ENCODE assay signal across 29 cellular contexts in the genomic region with DNA sequence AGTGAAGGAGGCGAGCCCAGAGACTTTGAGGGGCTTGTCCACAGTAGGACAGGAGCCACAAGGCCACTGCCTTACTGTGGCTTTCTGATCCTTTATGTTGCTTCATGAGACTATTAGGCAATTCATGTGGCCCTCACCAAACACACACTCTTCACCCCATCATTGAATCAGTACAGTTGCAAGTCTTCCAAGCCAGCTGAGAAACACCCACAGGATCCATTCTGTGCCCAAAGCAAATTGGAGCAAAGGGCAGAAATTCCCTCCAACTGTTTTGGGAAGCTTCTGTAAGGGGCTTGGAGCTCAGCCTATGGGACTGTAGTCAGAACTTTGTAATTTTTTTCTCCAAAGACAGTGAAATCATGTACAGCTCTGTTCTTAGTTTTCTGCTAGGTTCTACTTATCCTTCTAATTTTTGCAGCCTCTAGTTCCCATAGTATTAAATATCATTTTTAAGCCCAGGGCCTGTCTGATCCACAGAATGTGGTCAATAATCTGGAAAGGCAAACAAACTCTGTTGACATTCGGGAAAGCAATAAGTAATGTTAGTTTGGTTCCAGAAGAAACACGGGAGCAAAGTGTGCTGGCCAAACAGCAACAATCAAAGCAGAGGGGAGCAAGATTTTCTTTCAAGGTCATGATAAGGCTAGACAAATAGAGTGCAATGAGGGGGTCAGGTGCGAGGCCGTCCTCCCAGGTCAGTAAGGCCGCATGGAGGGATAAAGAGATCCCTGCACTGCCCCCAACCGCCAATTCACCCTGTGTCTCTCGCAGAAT. TPM values are rescaled to one million over a fixed set of nuclear protein-coding genes. Genes with fewer than 3 reads are reported as not detected.
DNase-seq lines count a peak whose midpoint lies in the region; ATAC-seq, FAIRE-seq and TF ChIP-seq lines count a peak whose summit lies in the region.
"Had no signal": no experiment of that assay in that cellular context is flagged by ENCODE, and none has a peak within 500 bp of the region (broad histone marks: within the 10 kb centered on the region; RNA-seq: fewer than 3 reads in every experiment).

No MANE protein-coding gene starts in this region.

- no peak overlapping the region; the same call in 1 of the 2 replicates for H3K27ac ChIP-seq in GM12878 (ENCODE audit: control insufficient read depth, insufficient read depth)
- H3K27ac ChIP-seq in neural progenitor cell = no peak overlapping the region
- H3K27ac ChIP-seq in tibial nerve = no peak overlapping the region
- H3K27ac ChIP-seq: A549, HL-60, neutrophil, SJCRH30, thyroid gland had no signal

- intact Hi-C loops in GM12878 (cut with micrococcal nuclease; ENCODE audit: unreplicated experiment) = loop anchor here (1.0 kb wide), 2 partner anchors 12 to 242 kb away; no protein-coding TSS in a partner anchor

- CTCF ChIA-PET in GM12878 (lab: Yijun Ruan, JAX) = no interaction called here

- no peaks in the 10 kb centered on the region; the same call in 2 of the 3 replicates for H3K9me3 ChIP-seq in GM12878 (replicated peaks; ENCODE audit: control insufficient read depth, insufficient read depth, low read length)
- no peaks in the 10 kb centered on the region for H3K9me3 ChIP-seq in neural progenitor cell (ENCODE audit: low read depth)
- H3K9me3 ChIP-seq in tibial nerve = no peaks in the 10 kb centered on the region
- H3K9me3 ChIP-seq: A549, neutrophil, SJCRH30, thyroid gland had no signal

- RAD21 ChIA-PET in GM12878 (lab: Charles Lee; ENCODE audit: unreplicated experiment) = interaction anchor here (0.9 to 3.6 kb wide), 3 partner anchors 8 to 483 kb away, joined by 3 to 35 read pairs (median 3); no protein-coding TSS in a partner anchor

- H2AFZ ChIP-seq in GM12878 (ENCODE audit: control insufficient read depth, low read depth, low read length) = no peak overlapping the region
- no peak overlapping the region for H2AFZ ChIP-seq in neural progenitor cell (replicated peaks)

- H3F3A ChIP-seq in neural progenitor cell (ENCODE audit: low read depth) = no peaks in the 10 kb centered on the region

- in situ Hi-C loops in GM12878 (cut with MboI) = loop anchor here (5.0 kb wide), 2 partner anchors 242 to 738 kb away; no protein-coding TSS in a partner anchor

- H3K79me2 ChIP-seq in GM12878 (ENCODE audit: control insufficient read depth, insufficient read depth, low read length) (no peaks in the 10 kb centered on the region), neural progenitor cell (ENCODE audit: low read depth) (no peaks in the 10 kb centered on the region)

- peaks cover 45% of the 10 kb centered on the region for H3K4me1 Mint-ChIP-seq in activated T-cell treated with anti-CD3 and anti-CD28 coated beads, Interleukin-2, amount 50 U/mL, for 72 hours (ENCODE audit: low read depth)
- H3K4me1 Mint-ChIP-seq in activated T-cell treated with anti-CD3 and anti-CD28 coated beads, Interleukin-2, amount 50 U/mL, for 4 hours (ENCODE audit: low read depth) = no peaks in the 10 kb centered on the region
- peaks cover 27% of the 10 kb centered on the region for H3K4me1 Mint-ChIP-seq in neural progenitor cell
- H3K4me1 Mint-ChIP-seq: CD4-positive, alpha-beta memory T cell; endodermal cell had no signal

- peak overlapping the region; percentile 31 to 66 for H3K4me3 Mint-ChIP-seq in activated T-cell treated with anti-CD3 and anti-CD28 coated beads, Interleukin-2, amount 50 U/mL, for 72 hours
- no peak overlapping the region for H3K4me3 Mint-ChIP-seq in activated T-cell treated with anti-CD3 and anti-CD28 coated beads, Interleukin-2, amount 50 U/mL, for 4 hours
- H3K4me3 Mint-ChIP-seq in neural progenitor cell = no peak overlapping the region
- H3K4me3 Mint-ChIP-seq: activated B cell treated with CpG ODN at 0.5 μM for 24 hours; activated CD4-positive, alpha-beta T cell treated with anti-CD3 and anti-CD28 coated beads, Interleukin-2, amount 10 ng/mL, durations not matched to agents 7 days and 5 days; activated CD8-positive, alpha-beta memory T cell treated with anti-CD3 and anti-CD28 coated beads, Interleukin-2, amount 10 ng/mL, durations not matched to agents 7 days and 5 days; CD4-positive, alpha-beta memory T cell; dendritic cell treated with granulocyte-macrophage colony-stimulating factor and Interleukin-4, amounts not matched to agents 40 ng/mL and 50 ng/mL, for 4 days; endodermal cell; stimulated activated naive CD8-positive, alpha-beta T cell treated with anti-CD3 and anti-CD28 coated beads, Interleukin-15, amount 100 ng/mL, for 72 hours had no signal

- H3K27ac Mint-ChIP-seq in activated T-cell treated with anti-CD3 and anti-CD28 coated beads, Interleukin-2, amount 50 U/mL, for 72 hours = peak overlapping the region; percentile 47
- peak overlapping the region; percentile 33 for H3K27ac Mint-ChIP-seq in neural progenitor cell
- H3K27ac Mint-ChIP-seq: activated B cell treated with CpG ODN at 0.5 μM for 24 hours; activated CD4-positive, alpha-beta T cell treated with anti-CD3 and anti-CD28 coated beads, Interleukin-2, amount 10 ng/mL, durations not matched to agents 7 days and 5 days; activated CD8-positive, alpha-beta memory T cell treated with anti-CD3 and anti-CD28 coated beads, Interleukin-2, amount 10 ng/mL, durations not matched to agents 7 days and 5 days; CD4-positive, alpha-beta memory T cell; dendritic cell treated with granulocyte-macrophage colony-stimulating factor and Interleukin-4, amounts not matched to agents 40 ng/mL and 50 ng/mL, for 4 days; endodermal cell had no signal

- H3K9ac ChIP-seq in GM12878 (ENCODE audit: control insufficient read depth, insufficient read depth, low read length) (no peak overlapping the region), neural progenitor cell (no peak overlapping the region)

- H3K36me3 ChIP-seq in GM12878 (ENCODE audit: control insufficient read depth in 2 of 2, insufficient read depth in 2 of 2, low read length in 1 of 2) (no peaks in the 10 kb centered on the region), neural progenitor cell (no peaks in the 10 kb centered on the region), tibial nerve (no peaks in the 10 kb centered on the region)
- H3K36me3 ChIP-seq: neutrophil, SJCRH30, thyroid gland had no signal

- no peak for TF ChIP-seq RAD21 in GM12878 (IDR thresholded peaks at IDR 0.05; ENCODE audit: insufficient read depth, low read depth, low read length)

- H4K20me1 ChIP-seq in GM12878 (ENCODE audit: control insufficient read depth, insufficient read depth) = no peaks in the 10 kb centered on the region
- no peaks in the 10 kb centered on the region for H4K20me1 ChIP-seq in neural progenitor cell (ENCODE audit: low read depth)

- WGBS in GM12878 (ENCODE audit: insufficient coverage, insufficient replicate concordance, low lambda C conversion rate, missing lambda C conversion rate) = 70% methylated on average over 8 of the region's 8 CpGs
- WGBS in tibial nerve, 2 donors = 64 to 85% methylated on average over 8 of the region's 8 CpGs

- TF ChIP-seq CTCF in GM12878 (IDR thresholded peaks at IDR 0.05 in 2 of 3, conservative IDR thresholded peaks at IDR 0.05 in 1 of 3; ENCODE audit: control insufficient read depth in 2 of 3, extremely low read depth in 1 of 3, insufficient read depth in 1 of 3, low read depth in 3 of 3, low read length in 3 of 3) = peak in 1 of 3 experiments; percentile 10; a peak in 1 of 6 replicates
- TF ChIP-seq CTCF in neural progenitor cell (IDR thresholded peaks at IDR 0.05) = no peak
- no peak for TF ChIP-seq CTCF in tibial nerve (IDR thresholded peaks at IDR 0.05)

- SMC1A ChIA-PET in GM12878 (lab: Charles Lee; ENCODE audit: uncharacterized antibody, unreplicated experiment) = interaction anchor here (0.9 to 4.0 kb wide), 3 partner anchors 11 to 242 kb away, joined by 3 to 37 read pairs (median 3); no protein-coding TSS in a partner anchor

- TF ChIP-seq EP300 in GM12878 (IDR thresholded peaks at IDR 0.05; ENCODE audit: borderline replicate concordance in 1 of 2, control insufficient read depth in 1 of 2, low read depth in 2 of 2, low read length in 2 of 2) (no peak), tibial nerve (IDR thresholded peaks at IDR 0.05) (no peak)

- H3K4me1 ChIP-seq in GM12878 (ENCODE audit: control insufficient read depth, insufficient read depth, low read length) (peaks cover 38% of the 10 kb centered on the region), neural progenitor cell (no peaks in the 10 kb centered on the region), tibial nerve (no peaks in the 10 kb centered on the region)
- H3K4me1 ChIP-seq: A549, SJCRH30 had no signal

- H3K9me3 Mint-ChIP-seq in activated T-cell treated with anti-CD3 and anti-CD28 coated beads, Interleukin-2, amount 50 U/mL, for 72 hours = no peaks in the 10 kb centered on the region
- no peaks in the 10 kb centered on the region for H3K9me3 Mint-ChIP-seq in activated T-cell treated with anti-CD3 and anti-CD28 coated beads, Interleukin-2, amount 50 U/mL, for 4 hours
- H3K9me3 Mint-ChIP-seq in neural progenitor cell = no peaks in the 10 kb centered on the region
- H3K9me3 Mint-ChIP-seq: activated B cell treated with CpG ODN at 0.5 μM for 24 hours; dendritic cell treated with granulocyte-macrophage colony-stimulating factor and Interleukin-4, amounts not matched to agents 40 ng/mL and 50 ng/mL, for 4 days; endodermal cell; stimulated activated naive CD8-positive, alpha-beta T cell treated with anti-CD3 and anti-CD28 coated beads, Interleukin-15, amount 100 ng/mL, for 72 hours had no signal

- TF ChIP-seq POLR2A in GM12878 (IDR thresholded peaks at IDR 0.05; ENCODE audit: low read depth, low read length) (no peak), tibial nerve (IDR thresholded peaks at IDR 0.05) (no peak)

- no peak for DNase-seq in activated T-cell treated with anti-CD3 and anti-CD28 coated beads, Interleukin-2, amount 50 U/mL, for 72 hours
- no peak for DNase-seq in activated T-cell treated with anti-CD3 and anti-CD28 coated beads, Interleukin-2, amount 50 U/mL, for 4 hours
- DNase-seq in NCI-H2029 (lab: John Stamatoyannopoulos, UW) (peak; percentile 10), GM12878 (ENCODE audit: low read depth, low spot score) (no peak), neural progenitor cell (ENCODE audit: low spot score) (no peak), D341Med (ENCODE audit: low spot score) (no peak), tibial nerve (ENCODE audit: low spot score in 2 of 2) (no peak)
- DNase-seq: activated B cell treated with CpG ODN at 0.5 μM for 24 hours; activated CD4-positive, alpha-beta T cell treated with anti-CD3 and anti-CD28 coated beads, Interleukin-2, amount 10 ng/mL, durations not matched to agents 7 days and 5 days; activated naive CD4-positive, alpha-beta T cell; AML-193; CD4-positive, alpha-beta memory T cell; central memory CD4-positive, alpha-beta T cell; endodermal cell; HCEC 1CT; Karpas-422; NCI-H1694 treated with DMSO at 0.1 percent for 48 hours; NCI-H524 treated with DMSO at 0.1 percent for 48 hours; SJCRH30; thyroid gland had no signal

- H3K4me3 ChIP-seq in GM12878 (no peak overlapping the region), neural progenitor cell (no peak overlapping the region), tibial nerve (no peak overlapping the region)
- H3K4me3 ChIP-seq: A549, SJCRH30, thyroid gland had no signal

- POLR2A ChIA-PET in GM12878 (lab: Charles Lee) = interaction anchor here (2.1 kb wide), 1 partner anchor 11 kb away, joined by 14 read pairs; no protein-coding TSS in a partner anchor

- H3K27me3 ChIP-seq in GM12878 (replicated peaks in 1 of 2; ENCODE audit: control insufficient read depth in 2 of 2, insufficient read depth in 2 of 2, low read length in 1 of 2) (no peaks in the 10 kb centered on the region), neural progenitor cell (peaks cover 49% of the 10 kb centered on the region), tibial nerve (no peaks in the 10 kb centered on the region)
- H3K27me3 ChIP-seq: neutrophil, SJCRH30, thyroid gland had no signal

- no peak for ATAC-seq in activated T-cell treated with anti-CD3 and anti-CD28 coated beads, Interleukin-2, amount 50 U/mL, for 72 hours (replicated peaks in 1 of 2)
- ATAC-seq in activated T-cell treated with anti-CD3 and anti-CD28 coated beads, Interleukin-2, amount 50 U/mL, for 4 hours = no peak
- ATAC-seq in GM12878 = no peak
- no peak for ATAC-seq in HG03025 (IDR thresholded peaks at IDR 0.05; ENCODE audit: low FRiP score, unreplicated experiment)
- ATAC-seq: A549, sciatic nerve had no signal

- peak overlapping the region; percentile 21; the same call in 1 of the 2 replicates for H3K4me2 ChIP-seq in GM12878 (ENCODE audit: control insufficient read depth, insufficient read depth)
- H3K4me2 ChIP-seq in neural progenitor cell = no peak overlapping the region
- H3K4me2 ChIP-seq: A549 had no signal

- H3K27me3 Mint-ChIP-seq in activated T-cell treated with anti-CD3 and anti-CD28 coated beads, Interleukin-2, amount 50 U/mL, for 72 hours (ENCODE audit: low read depth) = peaks cover 38% of the 10 kb centered on the region
- peaks cover 19% of the 10 kb centered on the region for H3K27me3 Mint-ChIP-seq in activated T-cell treated with anti-CD3 and anti-CD28 coated beads, Interleukin-2, amount 50 U/mL, for 4 hours (ENCODE audit: low read depth)
- H3K27me3 Mint-ChIP-seq in neural progenitor cell (ENCODE audit: insufficient read depth, low read depth) = peaks cover 5% of the 10 kb centered on the region
- H3K27me3 Mint-ChIP-seq: activated B cell treated with CpG ODN at 0.5 μM for 24 hours; dendritic cell treated with granulocyte-macrophage colony-stimulating factor and Interleukin-4, amounts not matched to agents 40 ng/mL and 50 ng/mL, for 4 days had no signal

- FAIRE-seq in GM12878 (lab: Jason Lieb, UNC) = no peak
- FAIRE-seq: A549, RCC 7860 had no signal

- TSS peak; percentile 88 for BruUV-seq in GM12878 (replicated peaks; lab: Mats Ljungman, UMichigan)

- H3K36me3 Mint-ChIP-seq in activated T-cell treated with anti-CD3 and anti-CD28 coated beads, Interleukin-2, amount 50 U/mL, for 72 hours (ENCODE audit: insufficient read depth in 2 of 2) = no peaks in the 10 kb centered on the region
- no peaks in the 10 kb centered on the region for H3K36me3 Mint-ChIP-seq in activated T-cell treated with anti-CD3 and anti-CD28 coated beads, Interleukin-2, amount 50 U/mL, for 4 hours (ENCODE audit: insufficient read depth)
- no peaks in the 10 kb centered on the region for H3K36me3 Mint-ChIP-seq in neural progenitor cell
- H3K36me3 Mint-ChIP-seq: activated CD8-positive, alpha-beta memory T cell treated with anti-CD3 and anti-CD28 coated beads, Interleukin-2, amount 10 ng/mL, durations not matched to agents 7 days and 5 days; CD4-positive, alpha-beta memory T cell had no signal

RNA-seq across cellular contexts. Expression of a gene that starts 47.0 kb away (rescaled TPM):
- under 1 TPM; 0.19 to 0.28 TPM for total RNA-seq in activated T-cell treated with anti-CD3 and anti-CD28 coated beads, Interleukin-2, amount 50 U/mL, for 72 hours
- total RNA-seq in activated T-cell treated with anti-CD3 and anti-CD28 coated beads, Interleukin-2, amount 50 U/mL, for 4 hours = not detected
- total RNA-seq in GM12878 (2013; cell fraction: nucleolus; rRNA removed) = 0.27 and 0.29 TPM in 2 replicates
- total RNA-seq in GM12878 (2014; rRNA removed) = not detected in 2 replicates
- total RNA-seq in GM12878 (2014; rRNA removed; fragmentation: Illumina TruSeq; extraction: Trizol) = 0.04 TPM in 1 of 2 replicates, not detected in the other
- total RNA-seq in GM12878 (2021) = 0.05 TPM in 1 of 2 replicates, not detected in the other
- polyA plus RNA-seq in GM12878 (2011; ENCODE audit: low read depth) = 0.21 TPM
- 0.49 and 0.62 TPM in 2 replicates for polyA plus RNA-seq in GM12878 (2011; rRNA removed)
- 0.52 and 0.75 TPM in 2 replicates for polyA plus RNA-seq in GM12878 (2011; cell fraction: cytosol; rRNA removed)
- polyA plus RNA-seq in GM12878 (2011; cell fraction: nucleus; rRNA removed) = 0.47 and 0.52 TPM in 2 replicates
- polyA plus RNA-seq in GM12878 (2012) = 0.30 and 0.73 TPM in 2 replicates
- 0.03 TPM in 1 of 2 replicates, not detected in the other for polyA plus RNA-seq in GM12878 (2014; fragmentation: Illumina TruSeq; extraction: Trizol)
- under 1 TPM in 1 of 2 experiments, not detected in 1; 0.04 TPM for polyA plus RNA-seq in GM12878 (2014; fragmentation: Nextera tagmentation; extraction: Ambion mirVana)
- 0.06 TPM in 1 of 2 replicates, not detected in the other for polyA plus RNA-seq in GM12878 (2014; rRNA removed)
- polyA plus RNA-seq in GM12878 (2016; fragmentation: Nextera tagmentation; extraction: Ambion mirVana) = not detected
- 0.46 and 0.51 TPM in 2 replicates for polyA minus RNA-seq in GM12878 (2011; rRNA and poly(A)+ RNA removed)
- polyA minus RNA-seq in GM12878 (2011; cell fraction: cytosol; rRNA and poly(A)+ RNA removed) = not detected in 2 replicates
- polyA minus RNA-seq in GM12878 (2011; cell fraction: nucleus; rRNA and poly(A)+ RNA removed) = 0.24 and 0.38 TPM in 2 replicates
- total RNA-seq in neural progenitor cell (ENCODE audit: low replicate concordance) = 0.30 and 0.62 TPM in 2 replicates
- 1 to 10 TPM in 1 of 4 donors, under 1 TPM in 3; 0.22 to 1.0 (median 0.50) TPM for total RNA-seq in tibial nerve
- total RNA-seq: activated CD4-positive, alpha-beta T cell treated with anti-CD3 and anti-CD28 coated beads, Interleukin-2, amount 10 ng/mL, durations not matched to agents 7 days and 5 days; CD4-positive, alpha-beta memory T cell had no signal
- polyA plus RNA-seq: CD4-positive, alpha-beta memory T cell had no signal

Comparison
In these comparisons a context has a peak if more than half of its experiments do, and no peak if none do; other contexts are left out.
1. H3K4me3 Mint-ChIP-seq: peak in activated T-cell treated with anti-CD3 and anti-CD28 coated beads, Interleukin-2, amount 50 U/mL, for 72 hours (2 of 2); none in activated T-cell treated with anti-CD3 and anti-CD28 coated beads, Interleukin-2, amount 50 U/mL, for 4 hours (single experiment) and neural progenitor cell (single experiment).